In the genomic region with DNA sequence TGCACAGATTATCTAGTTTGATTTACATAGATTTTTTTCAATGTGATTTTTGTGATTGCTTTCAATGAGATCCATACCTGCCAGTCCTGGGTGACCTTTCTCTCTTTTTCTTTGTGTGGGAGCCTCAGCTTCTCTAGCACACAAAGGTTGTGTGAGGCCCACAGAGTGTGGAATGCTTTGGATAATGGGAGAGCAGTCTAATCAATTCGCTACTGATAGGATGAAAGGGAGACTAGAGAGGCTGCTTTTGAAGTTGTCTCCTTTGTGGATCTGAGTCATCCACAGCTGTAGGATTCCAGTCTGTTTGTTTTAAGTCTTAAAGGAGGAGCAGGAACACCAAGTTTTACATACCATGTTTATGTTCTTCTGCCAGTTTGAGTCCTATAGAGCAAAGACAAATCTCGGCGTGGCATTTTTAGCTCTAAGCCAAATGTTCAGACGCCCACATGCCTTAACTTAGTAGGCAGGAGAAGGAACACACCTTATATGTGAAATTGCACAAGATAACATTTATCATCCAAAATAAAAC, we compare ENCODE assay signal across 1 cellular context.
TF ChIP-seq lines count a peak whose summit lies in the region.

No MANE protein-coding gene starts in this region.

TF ChIP-seq in HepG2, 621 proteins besides CTCF, POLR2A, EP300 and RAD21 (continued from another document):
- TF ChIP-seq ZBTB39 (CRISPR knock-in tag; IDR thresholded peaks at IDR 0.05) (no peak), ZNF24 (IDR thresholded peaks at IDR 0.05) (no peak)
